ENCODE assay signal across 15 cellular contexts in genomic region chr19:35261356-35262100, GRCh38. TPM values are rescaled to one million over a fixed set of nuclear protein-coding genes. Genes with fewer than 3 reads are reported as not detected.
DNase-seq lines count a peak whose midpoint lies in the region; TF ChIP-seq lines count a peak whose summit lies in the region.
"Had no signal": no experiment of that assay in that cellular context is flagged by ENCODE, and none has a peak within 500 bp of the region (broad histone marks: within the 10 kb centered on the region; RNA-seq: fewer than 3 reads in every experiment).

No MANE protein-coding gene starts in this region.

- no peak for DNase-seq in CD8-positive, alpha-beta memory T cell
- peak; percentile 15 for DNase-seq in activated CD4-positive, alpha-beta memory T cell treated with anti-CD3 and anti-CD28 coated beads, Interleukin-2, amount 10 ng/mL, durations not matched to agents 7 days and 5 days
- DNase-seq in mesenteric fat pad (ENCODE audit: low spot score) (peak; percentile 75), NCI-H510A treated with DMSO at 0.1 percent for 48 hours (lab: John Stamatoyannopoulos, UW) (no peak), T-helper 9 cell (no peak), DMS79 treated with DMSO at 0.1 percent for 48 hours (lab: John Stamatoyannopoulos, UW) (no peak), Ammon's horn (ENCODE audit: low spot score) (no peak)
- DNase-seq: KG1; NCI-H187 treated with DMSO at 0.1 percent for 48 hours; stimulated activated naive CD4-positive, alpha-beta T cell treated with Interleukin-2 at 50 U/mL for 16 hours had no signal

- TF ChIP-seq CTCF in 22Rv1 (IDR thresholded peaks at IDR 0.05) = no peak

- POLR2A ChIA-PET in CD8-positive, alpha-beta memory T cell (lab: Charles Lee) = interaction anchor here (0.6 kb wide), 1 partner anchor 116 kb away, joined by 3 read pairs; no protein-coding TSS in a partner anchor
- POLR2A ChIA-PET in activated CD4-positive, alpha-beta memory T cell treated with anti-CD3 and anti-CD28 coated beads, Interleukin-2, amount 10 ng/mL, durations not matched to agents 7 days and 5 days (lab: Charles Lee) = interaction anchor here (0.8 to 1.9 kb wide), 3 partner anchors 11 to 120 kb away, joined by 3 to 7 read pairs (median 3); no protein-coding TSS in a partner anchor

- H3K4me1 ChIP-seq in CD8-positive, alpha-beta memory T cell (ENCODE audit: insufficient read depth, low read length) = peaks cover 22% of the 10 kb centered on the region

- peaks cover 26 to 43% (median 35%) of the 10 kb centered on the region in 3 donors for H3K4me1 Mint-ChIP-seq in CD8-positive, alpha-beta memory T cell
- peaks cover 22% of the 10 kb centered on the region for H3K4me1 Mint-ChIP-seq in activated CD4-positive, alpha-beta memory T cell treated with anti-CD3 and anti-CD28 coated beads, Interleukin-2, amount 10 ng/mL, durations not matched to agents 7 days and 5 days

- H3K27me3 Mint-ChIP-seq in CD8-positive, alpha-beta memory T cell = no peaks in the 10 kb centered on the region
- no peaks in the 10 kb centered on the region for H3K27me3 Mint-ChIP-seq in activated CD4-positive, alpha-beta memory T cell treated with anti-CD3 and anti-CD28 coated beads, Interleukin-2, amount 10 ng/mL, durations not matched to agents 7 days and 5 days
- H3K27me3 Mint-ChIP-seq: T-cell had no signal

- no peaks in the 10 kb centered on the region for H3K9me3 Mint-ChIP-seq in CD8-positive, alpha-beta memory T cell
- no peaks in the 10 kb centered on the region for H3K9me3 Mint-ChIP-seq in activated CD4-positive, alpha-beta memory T cell treated with anti-CD3 and anti-CD28 coated beads, Interleukin-2, amount 10 ng/mL, durations not matched to agents 7 days and 5 days
- H3K9me3 Mint-ChIP-seq: T-cell had no signal

- H3K27ac ChIP-seq in 22Rv1 = peak overlapping the region; percentile 98; the same call in 1 of the 2 replicates
- H3K27ac ChIP-seq in CD8-positive, alpha-beta memory T cell (ENCODE audit: low read depth, low read length) = no peak overlapping the region

- CTCF ChIA-PET in CD8-positive, alpha-beta memory T cell (lab: Charles Lee) = no interaction called here
- CTCF ChIA-PET in activated CD4-positive, alpha-beta memory T cell treated with anti-CD3 and anti-CD28 coated beads, Interleukin-2, amount 10 ng/mL, durations not matched to agents 7 days and 5 days (lab: Charles Lee) = no interaction called here

- H3K4me3 ChIP-seq in CD8-positive, alpha-beta memory T cell (ENCODE audit: low read length) = no peak overlapping the region
- H3K4me3 ChIP-seq: body of pancreas had no signal

- H3K27me3 ChIP-seq in CD8-positive, alpha-beta memory T cell (ENCODE audit: insufficient read depth, low read length, poor library complexity, severe bottlenecking) = no peaks in the 10 kb centered on the region
- H3K27me3 ChIP-seq: body of pancreas had no signal

- peaks cover 0 to 53% (median under 1%) of the 10 kb centered on the region in 3 donors for H3K36me3 Mint-ChIP-seq in CD8-positive, alpha-beta memory T cell
- peaks cover 11% of the 10 kb centered on the region for H3K36me3 Mint-ChIP-seq in activated CD4-positive, alpha-beta memory T cell treated with anti-CD3 and anti-CD28 coated beads, Interleukin-2, amount 10 ng/mL, durations not matched to agents 7 days and 5 days (ENCODE audit: low read depth)

- peak overlapping the region in 5 of 8 donors; percentile 4 to 69 (median 42) for H3K27ac Mint-ChIP-seq in CD8-positive, alpha-beta memory T cell
- no peak overlapping the region for H3K27ac Mint-ChIP-seq in activated CD4-positive, alpha-beta memory T cell treated with anti-CD3 and anti-CD28 coated beads, Interleukin-2, amount 10 ng/mL, durations not matched to agents 7 days and 5 days

- H3K4me3 Mint-ChIP-seq in CD8-positive, alpha-beta memory T cell = no peak overlapping the region
- H3K4me3 Mint-ChIP-seq in activated CD4-positive, alpha-beta memory T cell treated with anti-CD3 and anti-CD28 coated beads, Interleukin-2, amount 10 ng/mL, durations not matched to agents 7 days and 5 days = no peak overlapping the region
- H3K4me3 Mint-ChIP-seq: T-cell had no signal

- no peaks in the 10 kb centered on the region for H3K36me3 ChIP-seq in CD8-positive, alpha-beta memory T cell (ENCODE audit: insufficient read depth, low read length)

- no peaks in the 10 kb centered on the region for H3K9me3 ChIP-seq in CD8-positive, alpha-beta memory T cell (ENCODE audit: low read length)
- H3K9me3 ChIP-seq: body of pancreas had no signal

RNA-seq across cellular contexts. Expression of gene USF2, which starts 7.2 kb away (rescaled TPM):
- total RNA-seq in CD8-positive, alpha-beta memory T cell = 100 to 1,000 TPM; 125 to 132 TPM
- 9.2 TPM for polyA plus RNA-seq in CD8-positive, alpha-beta memory T cell
- total RNA-seq in activated CD4-positive, alpha-beta memory T cell treated with anti-CD3 and anti-CD28 coated beads, Interleukin-2, amount 10 ng/mL, durations not matched to agents 7 days and 5 days = 100 to 1,000 TPM; 164 to 172 TPM
- total RNA-seq in mesenteric fat pad = 110 TPM

RNA-seq across cellular contexts. Expression of gene LSR, which starts 12.7 kb away (rescaled TPM):
- total RNA-seq in CD8-positive, alpha-beta memory T cell = 10 to 100 TPM; 23.5 to 27.5 TPM
- 77.8 TPM for polyA plus RNA-seq in CD8-positive, alpha-beta memory T cell
- total RNA-seq in activated CD4-positive, alpha-beta memory T cell treated with anti-CD3 and anti-CD28 coated beads, Interleukin-2, amount 10 ng/mL, durations not matched to agents 7 days and 5 days = 10 to 100 TPM; 13.2 to 13.3 TPM
- total RNA-seq in mesenteric fat pad = 8.1 TPM

RNA-seq across cellular contexts. Expression of gene HAMP, which starts 20.8 kb away (rescaled TPM):
- under 1 TPM; 0.31 TPM for total RNA-seq in CD8-positive, alpha-beta memory T cell
- not detected for polyA plus RNA-seq in CD8-positive, alpha-beta memory T cell
- total RNA-seq in activated CD4-positive, alpha-beta memory T cell treated with anti-CD3 and anti-CD28 coated beads, Interleukin-2, amount 10 ng/mL, durations not matched to agents 7 days and 5 days = under 1 TPM; 0.38 to 0.43 TPM
- total RNA-seq in mesenteric fat pad = not detected
- total RNA-seq: body of pancreas, left colon had no signal
- polyA plus RNA-seq: endothelial cell of umbilical vein had no signal

RNA-seq across cellular contexts. Expression of gene MAG, which starts 30.4 kb away (rescaled TPM):
- not detected for total RNA-seq in CD8-positive, alpha-beta memory T cell
- polyA plus RNA-seq in CD8-positive, alpha-beta memory T cell = 0.36 TPM
- not detected for total RNA-seq in activated CD4-positive, alpha-beta memory T cell treated with anti-CD3 and anti-CD28 coated beads, Interleukin-2, amount 10 ng/mL, durations not matched to agents 7 days and 5 days
- total RNA-seq in mesenteric fat pad = not detected
- total RNA-seq: endothelial cell of umbilical vein, left colon had no signal
- polyA plus RNA-seq: endothelial cell of umbilical vein had no signal

RNA-seq across cellular contexts. Expression of gene FAM187B, which starts 33.0 kb away (rescaled TPM):
- total RNA-seq in CD8-positive, alpha-beta memory T cell = not detected
- not detected for polyA plus RNA-seq in CD8-positive, alpha-beta memory T cell
- total RNA-seq in activated CD4-positive, alpha-beta memory T cell treated with anti-CD3 and anti-CD28 coated beads, Interleukin-2, amount 10 ng/mL, durations not matched to agents 7 days and 5 days = not detected
- total RNA-seq in mesenteric fat pad = not detected
- total RNA-seq: body of pancreas, endothelial cell of umbilical vein, left colon, T-cell had no signal
- polyA plus RNA-seq: endothelial cell of umbilical vein had no signal

Comparison
In these comparisons a context has a peak if more than half of its experiments do, and no peak if none do; other contexts are left out.
1. DNase-seq: peak in activated CD4-positive, alpha-beta memory T cell treated with anti-CD3 and anti-CD28 coated beads, Interleukin-2, amount 10 ng/mL, durations not matched to agents 7 days and 5 days (single experiment) and mesenteric fat pad (single experiment); none in CD8-positive, alpha-beta memory T cell (0 of 5), NCI-H510A treated with DMSO at 0.1 percent for 48 hours (single experiment), T-helper 9 cell (single experiment), DMS79 treated with DMSO at 0.1 percent for 48 hours (single experiment) and Ammon's horn (single experiment).